10 cellular contexts compared by ENCODE assay signal in the genomic region with DNA sequence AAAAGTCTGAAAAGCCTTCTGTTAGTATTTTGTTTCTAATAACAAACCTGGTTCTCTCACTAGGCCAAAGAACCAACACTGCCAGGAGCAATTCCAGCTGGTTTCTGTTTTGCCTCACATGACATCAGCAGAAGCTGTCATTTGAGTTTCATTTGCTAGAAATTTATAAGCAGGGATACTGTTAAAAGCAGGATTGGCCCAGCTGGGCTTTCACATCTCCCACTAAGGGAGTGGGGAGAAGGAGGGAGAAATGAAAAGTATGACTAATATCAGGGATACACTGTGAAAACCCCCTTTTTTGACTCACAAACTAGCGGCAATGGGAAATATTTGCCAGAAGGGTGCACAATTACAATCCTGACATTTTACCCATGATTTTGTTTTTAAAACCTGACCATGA. TPM values are rescaled to one million over a fixed set of nuclear protein-coding genes. Genes with fewer than 3 reads are reported as not detected.
DNase-seq lines count a peak whose midpoint lies in the region; ATAC-seq, FAIRE-seq and TF ChIP-seq lines count a peak whose summit lies in the region.
"Had no signal": no experiment of that assay in that cellular context is flagged by ENCODE, and none has a peak within 500 bp of the region (broad histone marks: within the 10 kb centered on the region; RNA-seq: fewer than 3 reads in every experiment).

No MANE protein-coding gene starts in this region.

- in situ Hi-C loops in GM12878 (cut with MboI): no loop called here

- H3K27me3 ChIP-seq in GM12878 (replicated peaks in 1 of 2; ENCODE audit: control insufficient read depth in 2 of 2, insufficient read depth in 2 of 2, low read length in 1 of 2): no peaks in the 10 kb centered on the region
- H3K27me3 ChIP-seq in stomach: no peaks in the 10 kb centered on the region

- H3K4me2 ChIP-seq in GM12878 (ENCODE audit: control insufficient read depth, insufficient read depth): no peak overlapping the region

- BruUV-seq in GM12878 (replicated peaks; lab: Mats Ljungman, UMichigan): no TSS peak

- POLR2A ChIA-PET in GM12878 (lab: Charles Lee): no interaction called here

- DNase-seq in GM12878 (ENCODE audit: low read depth, low spot score) (no peak), hepatic stellate cell (ENCODE audit: low spot score) (peak; percentile 59), stomach (no peak), RCC 7860 (ENCODE audit: low spot score) (no peak), NCI-H345 treated with DMSO at 0.1 percent for 48 hours (lab: John Stamatoyannopoulos, UW; ENCODE audit: unreplicated experiment) (no peak), NCI-H1092 (lab: John Stamatoyannopoulos, UW) (no peak)
- DNase-seq: activated CD4-positive, alpha-beta T cell treated with anti-CD3 and anti-CD28 coated beads, Interleukin-2, amount 50 U/mL, for 1 hour; small intestine had no signal

- ATAC-seq in HG02610 (IDR thresholded peaks at IDR 0.05; ENCODE audit: unreplicated experiment) (peak; percentile 38), GM12878 (peak; percentile 29; the same call in 2 of the 3 replicates), GM21619 (IDR thresholded peaks at IDR 0.05; ENCODE audit: unreplicated experiment) (no peak)

- H2AFZ ChIP-seq in GM12878 (ENCODE audit: control insufficient read depth, low read depth, low read length): no peak overlapping the region

- TF ChIP-seq RAD21 in GM12878 (IDR thresholded peaks at IDR 0.05; ENCODE audit: insufficient read depth, low read depth, low read length): no peak

- RAD21 ChIA-PET in GM12878 (lab: Charles Lee; ENCODE audit: unreplicated experiment): interaction anchor here (1.1 kb wide), 1 partner anchor 53 kb away, joined by 5 read pairs; no protein-coding TSS in a partner anchor

- H4K20me1 ChIP-seq in GM12878 (ENCODE audit: control insufficient read depth, insufficient read depth): no peaks in the 10 kb centered on the region

- H3K4me3 ChIP-seq in GM12878 (no peak overlapping the region), stomach (no peak overlapping the region)

- intact Hi-C loops in GM12878 (cut with micrococcal nuclease; ENCODE audit: unreplicated experiment): no loop called here
- intact Hi-C loops in stomach (cut with DNase I; ENCODE audit: low total_unique reads): no loop called here

- H3K27ac ChIP-seq in GM12878 (ENCODE audit: control insufficient read depth, insufficient read depth): no peak overlapping the region
- peak overlapping the region in 4 of 5 donors; percentile 74 to 83 (median 78) for H3K27ac ChIP-seq in stomach

- FAIRE-seq in GM12878 (lab: Jason Lieb, UNC) (no peak), RCC 7860 (lab: Jason Lieb, UNC) (no peak)
- FAIRE-seq: small intestine had no signal

- H3K36me3 ChIP-seq in GM12878 (ENCODE audit: control insufficient read depth in 2 of 2, insufficient read depth in 2 of 2, low read length in 1 of 2) (no peaks in the 10 kb centered on the region), stomach (no peaks in the 10 kb centered on the region)

- H3K4me1 ChIP-seq in GM12878 (ENCODE audit: control insufficient read depth, insufficient read depth, low read length) (peaks cover 7% of the 10 kb centered on the region), stomach (peaks cover 0 to 79% (median 22%) of the 10 kb centered on the region in 4 donors)

- H3K9me3 ChIP-seq in GM12878 (replicated peaks; ENCODE audit: control insufficient read depth, insufficient read depth, low read length) (no peaks in the 10 kb centered on the region), stomach (no peaks in the 10 kb centered on the region)

- no peak for TF ChIP-seq EP300 in GM12878 (IDR thresholded peaks at IDR 0.05; ENCODE audit: borderline replicate concordance in 1 of 2, control insufficient read depth in 1 of 2, low read depth in 2 of 2, low read length in 2 of 2)
- no peak for TF ChIP-seq EP300 in stomach (IDR thresholded peaks at IDR 0.05)

- no peaks in the 10 kb centered on the region for H3K79me2 ChIP-seq in GM12878 (ENCODE audit: control insufficient read depth, insufficient read depth, low read length)

- SMC1A ChIA-PET in GM12878 (lab: Charles Lee; ENCODE audit: uncharacterized antibody, unreplicated experiment): interaction anchor here (0.6 to 2.9 kb wide), 11 partner anchors 8 to 344 kb away, joined by 3 to 10 read pairs (median 4); partner anchors contain the start of gene SLC9C1

- no peak for TF ChIP-seq POLR2A in GM12878 (IDR thresholded peaks at IDR 0.05; ENCODE audit: low read depth, low read length)
- no peak for TF ChIP-seq POLR2A in stomach (IDR thresholded peaks at IDR 0.05)

- no peak overlapping the region for H3K9ac ChIP-seq in GM12878 (ENCODE audit: control insufficient read depth, insufficient read depth, low read length)

- 33% methylated on average over 1 of the region's 1 CpG for WGBS in GM12878 (ENCODE audit: insufficient coverage, insufficient replicate concordance, low lambda C conversion rate, missing lambda C conversion rate)
- WGBS in stomach, 5 donors: 21 to 80% (median 71%) methylated on average over 1 of the region's 1 CpG

- no peak for TF ChIP-seq CTCF in GM12878 (IDR thresholded peaks at IDR 0.05 in 2 of 3, conservative IDR thresholded peaks at IDR 0.05 in 1 of 3; ENCODE audit: control insufficient read depth in 2 of 3, extremely low read depth in 1 of 3, insufficient read depth in 1 of 3, low read depth in 3 of 3, low read length in 3 of 3)
- TF ChIP-seq CTCF in stomach (IDR thresholded peaks at IDR 0.05): no peak

- CTCF ChIA-PET in GM12878 (lab: Yijun Ruan, JAX): interaction anchor here (0.8 to 3.0 kb wide), 7 partner anchors 8 to 344 kb away, joined by 3 to 18 read pairs (median 4); partner anchors contain the start of gene SLC9C1

TF ChIP-seq in GM12878, 131 proteins besides CTCF, POLR2A, EP300 and RAD21 (continues in another document):
- TF ChIP-seq, protein P1, sequence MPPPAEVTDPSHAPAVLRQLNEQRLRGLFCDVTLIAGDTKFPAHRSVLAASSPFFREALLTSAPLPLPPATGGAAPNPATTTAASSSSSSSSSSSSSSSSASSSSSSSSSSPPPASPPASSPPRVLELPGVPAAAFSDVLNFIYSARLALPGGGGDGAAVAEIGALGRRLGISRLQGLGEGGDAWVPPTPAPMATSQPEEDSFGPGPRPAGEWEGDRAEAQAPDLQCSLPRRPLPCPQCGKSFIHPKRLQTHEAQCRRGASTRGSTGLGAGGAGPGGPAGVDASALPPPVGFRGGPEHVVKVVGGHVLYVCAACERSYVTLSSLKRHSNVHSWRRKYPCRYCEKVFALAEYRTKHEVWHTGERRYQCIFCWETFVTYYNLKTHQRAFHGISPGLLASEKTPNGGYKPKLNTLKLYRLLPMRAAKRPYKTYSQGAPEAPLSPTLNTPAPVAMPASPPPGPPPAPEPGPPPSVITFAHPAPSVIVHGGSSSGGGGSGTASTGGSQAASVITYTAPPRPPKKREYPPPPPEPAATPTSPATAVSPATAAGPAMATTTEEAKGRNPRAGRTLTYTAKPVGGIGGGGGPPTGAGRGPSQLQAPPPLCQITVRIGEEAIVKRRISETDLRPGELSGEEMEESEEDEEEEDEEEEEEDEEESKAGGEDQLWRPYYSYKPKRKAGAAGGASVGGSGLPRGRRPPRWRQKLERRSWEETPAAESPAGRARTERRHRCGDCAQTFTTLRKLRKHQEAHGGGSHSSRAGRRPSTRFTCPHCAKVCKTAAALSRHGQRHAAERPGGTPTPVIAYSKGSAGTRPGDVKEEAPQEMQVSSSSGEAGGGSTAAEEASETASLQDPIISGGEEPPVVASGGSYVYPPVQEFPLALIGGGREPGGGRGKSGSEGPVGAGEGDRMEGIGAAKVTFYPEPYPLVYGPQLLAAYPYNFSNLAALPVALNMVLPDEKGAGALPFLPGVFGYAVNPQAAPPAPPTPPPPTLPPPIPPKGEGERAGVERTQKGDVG (CRISPR knock-in tag; IDR thresholded peaks at IDR 0.05): no peak
- TF ChIP-seq, protein P2, sequence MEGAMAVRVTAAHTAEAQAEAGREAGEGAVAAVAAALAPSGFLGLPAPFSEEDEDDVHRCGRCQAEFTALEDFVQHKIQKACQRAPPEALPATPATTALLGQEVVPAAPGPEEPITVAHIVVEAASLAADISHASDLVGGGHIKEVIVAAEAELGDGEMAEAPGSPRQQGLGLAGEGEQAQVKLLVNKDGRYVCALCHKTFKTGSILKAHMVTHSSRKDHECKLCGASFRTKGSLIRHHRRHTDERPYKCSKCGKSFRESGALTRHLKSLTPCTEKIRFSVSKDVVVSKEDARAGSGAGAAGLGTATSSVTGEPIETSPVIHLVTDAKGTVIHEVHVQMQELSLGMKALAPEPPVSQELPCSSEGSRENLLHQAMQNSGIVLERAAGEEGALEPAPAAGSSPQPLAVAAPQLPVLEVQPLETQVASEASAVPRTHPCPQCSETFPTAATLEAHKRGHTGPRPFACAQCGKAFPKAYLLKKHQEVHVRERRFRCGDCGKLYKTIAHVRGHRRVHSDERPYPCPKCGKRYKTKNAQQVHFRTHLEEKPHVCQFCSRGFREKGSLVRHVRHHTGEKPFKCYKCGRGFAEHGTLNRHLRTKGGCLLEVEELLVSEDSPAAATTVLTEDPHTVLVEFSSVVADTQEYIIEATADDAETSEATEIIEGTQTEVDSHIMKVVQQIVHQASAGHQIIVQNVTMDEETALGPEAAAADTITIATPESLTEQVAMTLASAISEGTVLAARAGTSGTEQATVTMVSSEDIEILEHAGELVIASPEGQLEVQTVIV (IDR thresholded peaks at IDR 0.05; ENCODE audit: borderline replicate concordance, partially characterized antibody): no peak
- TF ChIP-seq BACH1 (IDR thresholded peaks at IDR 0.05; ENCODE audit: borderline replicate concordance): no peak
- no peak for TF ChIP-seq PML (IDR thresholded peaks at IDR 0.05; ENCODE audit: low read length)

RNA-seq across cellular contexts. Expression of gene CCDC80, which starts 5.3 kb away (rescaled TPM):
- total RNA-seq in GM12878 (2013; cell fraction: nucleolus; rRNA removed): 0.05 TPM in 1 of 2 replicates, not detected in the other
- not detected in 2 replicates for total RNA-seq in GM12878 (2014; rRNA removed)
- not detected in 2 replicates for total RNA-seq in GM12878 (2014; rRNA removed; fragmentation: Illumina TruSeq; extraction: Trizol)
- total RNA-seq in GM12878 (2021): 0.21 and 0.80 TPM in 2 replicates
- polyA plus RNA-seq in GM12878 (2011; ENCODE audit: low read depth): 0.17 TPM
- 0.04 TPM in 1 of 2 replicates, not detected in the other for polyA plus RNA-seq in GM12878 (2011; rRNA removed)
- polyA plus RNA-seq in GM12878 (2011; cell fraction: cytosol; rRNA removed): not detected in 2 replicates
- polyA plus RNA-seq in GM12878 (2011; cell fraction: nucleus; rRNA removed): not detected in 2 replicates
- 0.14 and 0.15 TPM in 2 replicates for polyA plus RNA-seq in GM12878 (2012)
- 0.01 TPM in 1 of 2 replicates, not detected in the other for polyA plus RNA-seq in GM12878 (2014; fragmentation: Illumina TruSeq; extraction: Trizol)
- under 1 TPM in 1 of 2 experiments, not detected in 1; 0.02 TPM for polyA plus RNA-seq in GM12878 (2014; fragmentation: Nextera tagmentation; extraction: Ambion mirVana)
- not detected in 2 replicates for polyA plus RNA-seq in GM12878 (2014; rRNA removed)
- under 1 TPM; 0.58 to 0.59 TPM for polyA plus RNA-seq in GM12878 (2016; fragmentation: Nextera tagmentation; extraction: Ambion mirVana)
- not detected in 2 replicates for polyA minus RNA-seq in GM12878 (2011; rRNA and poly(A)+ RNA removed)
- not detected in 2 replicates for polyA minus RNA-seq in GM12878 (2011; cell fraction: cytosol; rRNA and poly(A)+ RNA removed)
- polyA minus RNA-seq in GM12878 (2011; cell fraction: nucleus; rRNA and poly(A)+ RNA removed): not detected in 2 replicates
- 100 to 1,000 TPM in 1 of 5 donors, 10 to 100 TPM in 3, 1 to 10 TPM in 1; 2.3 to 158 (median 29.0) TPM for total RNA-seq in stomach
- 10 to 100 TPM in 2 of 3 donors, 1 to 10 TPM in 1; 7.4 to 11.8 (median 10.2) TPM for polyA plus RNA-seq in stomach
